ENCODE assay signal across 16 cellular contexts in the genomic region with DNA sequence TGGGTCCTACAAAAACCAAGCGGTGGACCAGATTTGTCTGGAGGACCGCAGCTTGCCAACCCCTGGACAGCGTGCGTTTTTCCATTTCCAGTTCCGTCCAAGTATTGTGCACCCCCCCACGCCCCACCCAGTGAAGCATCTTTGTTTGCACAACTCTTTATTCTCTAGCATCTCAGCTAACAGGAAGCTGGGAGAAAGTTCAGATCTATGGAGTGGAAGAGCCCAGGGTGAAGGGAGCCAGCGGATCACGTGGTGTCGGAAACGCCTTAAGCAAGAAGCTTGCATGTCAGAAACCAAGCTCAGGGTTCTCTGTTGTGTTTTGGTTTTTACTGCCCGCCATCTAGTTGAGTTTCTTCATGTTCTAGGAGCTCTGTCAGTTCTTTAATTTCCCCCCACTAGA. TPM values are rescaled to one million over a fixed set of nuclear protein-coding genes. Genes with fewer than 3 reads are reported as not detected.
DNase-seq lines count a peak whose midpoint lies in the region; ATAC-seq and TF ChIP-seq lines count a peak whose summit lies in the region.
"Had no signal": no experiment of that assay in that cellular context is flagged by ENCODE, and none has a peak within 500 bp of the region (broad histone marks: within the 10 kb centered on the region; RNA-seq: fewer than 3 reads in every experiment).

No MANE protein-coding gene starts in this region.

- H3K27me3 Mint-ChIP-seq in activated T-cell treated with anti-CD3 and anti-CD28 coated beads, Interleukin-2, amount 50 U/mL, for 24 hours = no peaks in the 10 kb centered on the region
- H3K27me3 Mint-ChIP-seq in dendritic cell treated with granulocyte-macrophage colony-stimulating factor and Interleukin-4, amounts not matched to agents 40 ng/mL and 50 ng/mL, for 4 days = no peaks in the 10 kb centered on the region
- H3K27me3 Mint-ChIP-seq in stimulated activated naive CD8-positive, alpha-beta T cell treated with anti-CD3 and anti-CD28 coated beads, Interleukin-15, amount 100 ng/mL, for 72 hours = no peaks in the 10 kb centered on the region
- H3K27me3 Mint-ChIP-seq in natural killer cell treated with Interleukin-12 subunit alpha and Interleukin-12 subunit beta and Interleukin-15 and Interleukin-18, amount 100 ng/mL, for 72 hours = no peaks in the 10 kb centered on the region
- H3K27me3 Mint-ChIP-seq: activated CD4-positive, alpha-beta memory T cell treated with anti-CD3 and anti-CD28 coated beads, Interleukin-2, amount 10 ng/mL, durations not matched to agents 7 days and 5 days; CD4-positive, CD25-positive, alpha-beta regulatory T cell had no signal

- CTCF ChIA-PET in OCI-LY7 (lab: Charles Lee; ENCODE audit: unreplicated experiment) = no interaction called here

- peaks cover 54% of the 10 kb centered on the region for H3K4me1 ChIP-seq in OCI-LY7 (ENCODE audit: insufficient read depth, low read length, poor library complexity, severe bottlenecking)

- peaks cover 100% of the 10 kb centered on the region for H3K79me2 ChIP-seq in OCI-LY7 (ENCODE audit: insufficient read depth, low read depth, low read length)

- peaks cover 12% of the 10 kb centered on the region; the same call in 1 of the 2 replicates for H4K20me1 ChIP-seq in OCI-LY7 (ENCODE audit: insufficient read depth, low read length)

- H2AFZ ChIP-seq in OCI-LY7 (ENCODE audit: low read length) = no peak overlapping the region

- peaks cover 24% of the 10 kb centered on the region for H3K36me3 Mint-ChIP-seq in activated T-cell treated with anti-CD3 and anti-CD28 coated beads, Interleukin-2, amount 50 U/mL, for 24 hours (ENCODE audit: low read depth)
- H3K36me3 Mint-ChIP-seq in dendritic cell treated with granulocyte-macrophage colony-stimulating factor and Interleukin-4, amounts not matched to agents 40 ng/mL and 50 ng/mL, for 4 days (ENCODE audit: low read depth) = peaks cover 5% of the 10 kb centered on the region
- H3K36me3 Mint-ChIP-seq in natural killer cell treated with Interleukin-12 subunit alpha and Interleukin-12 subunit beta and Interleukin-15 and Interleukin-18, amount 100 ng/mL, for 72 hours = no peaks in the 10 kb centered on the region

- peak overlapping the region; percentile 56 for H3K4me2 ChIP-seq in OCI-LY7 (ENCODE audit: low read length)
- H3K4me2 ChIP-seq: A549 had no signal

- H3K9me3 Mint-ChIP-seq in activated T-cell treated with anti-CD3 and anti-CD28 coated beads, Interleukin-2, amount 50 U/mL, for 24 hours = peaks cover 14% of the 10 kb centered on the region
- no peaks in the 10 kb centered on the region for H3K9me3 Mint-ChIP-seq in dendritic cell treated with granulocyte-macrophage colony-stimulating factor and Interleukin-4, amounts not matched to agents 40 ng/mL and 50 ng/mL, for 4 days
- H3K9me3 Mint-ChIP-seq in stimulated activated naive CD8-positive, alpha-beta T cell treated with anti-CD3 and anti-CD28 coated beads, Interleukin-15, amount 100 ng/mL, for 72 hours = peaks cover 12 to 16% of the 10 kb centered on the region in 2 donors
- H3K9me3 Mint-ChIP-seq in natural killer cell treated with Interleukin-12 subunit alpha and Interleukin-12 subunit beta and Interleukin-15 and Interleukin-18, amount 100 ng/mL, for 72 hours = peaks cover 2% of the 10 kb centered on the region
- H3K9me3 Mint-ChIP-seq: activated CD4-positive, alpha-beta memory T cell treated with anti-CD3 and anti-CD28 coated beads, Interleukin-2, amount 10 ng/mL, durations not matched to agents 7 days and 5 days had no signal

- no peaks in the 10 kb centered on the region for H3K9me2 ChIP-seq in OCI-LY7 (ENCODE audit: insufficient read depth, low read length)

- DNase-seq in activated T-cell treated with anti-CD3 and anti-CD28 coated beads, Interleukin-2, amount 50 U/mL, for 24 hours = no peak
- DNase-seq in activated T-cell treated with anti-CD3 and anti-CD28 coated beads for 4 hours = no peak
- no peak for DNase-seq in OCI-LY7 (ENCODE audit: low spot score)
- no peak for DNase-seq in stimulated activated naive CD8-positive, alpha-beta T cell treated with anti-CD3 and anti-CD28 coated beads, Interleukin-15, amount 100 ng/mL, for 72 hours
- DNase-seq in activated gamma-delta T cell (lab: John Stamatoyannopoulos, UW) = no peak
- DNase-seq in NCI-H1694 (lab: John Stamatoyannopoulos, UW) = no peak
- DNase-seq in natural killer cell treated with Interleukin-12 subunit alpha and Interleukin-12 subunit beta and Interleukin-15 and Interleukin-18, amount 100 ng/mL, for 72 hours (ENCODE audit: low spot score) = no peak
- DNase-seq: activated CD4-positive, alpha-beta memory T cell treated with anti-CD3 and anti-CD28 coated beads, Interleukin-2, amount 10 ng/mL, durations not matched to agents 7 days and 5 days; activated effector memory CD4-positive, alpha-beta T cell treated with anti-CD3 and anti-CD28 coated beads, Interleukin-2, amount 50 U/mL, for 16 hours; body of pancreas; CD4-positive, CD25-positive, alpha-beta regulatory T cell; NCI-H82; SHP77 treated with DMSO at 0.1 percent for 48 hours; stimulated activated CD4-positive, alpha-beta T cell treated with anti-CD3 and anti-CD28 coated beads, Interleukin-12 subunit alpha, Interleukin-12 subunit beta, amount 100 ng/mL, for 4 hours had no signal

- peaks cover 37% of the 10 kb centered on the region for H3K36me3 ChIP-seq in OCI-LY7 (ENCODE audit: insufficient read depth, low read length)

- H3K9me3 ChIP-seq in OCI-LY7 (ENCODE audit: low read length) = peaks cover 13% of the 10 kb centered on the region; the same call in 1 of the 2 replicates
- H3K9me3 ChIP-seq: A549, body of pancreas had no signal

- TF ChIP-seq CTCF in OCI-LY7 (conservative IDR thresholded peaks at IDR 0.05; ENCODE audit: low read length) = no peak

- peak overlapping the region; percentile 41 for H3K27ac Mint-ChIP-seq in activated T-cell treated with anti-CD3 and anti-CD28 coated beads, Interleukin-2, amount 50 U/mL, for 24 hours
- H3K27ac Mint-ChIP-seq in dendritic cell treated with granulocyte-macrophage colony-stimulating factor and Interleukin-4, amounts not matched to agents 40 ng/mL and 50 ng/mL, for 4 days = peak overlapping the region; percentile 41
- no peak overlapping the region for H3K27ac Mint-ChIP-seq in stimulated activated naive CD8-positive, alpha-beta T cell treated with anti-CD3 and anti-CD28 coated beads, Interleukin-15, amount 100 ng/mL, for 72 hours
- no peak overlapping the region for H3K27ac Mint-ChIP-seq in natural killer cell treated with Interleukin-12 subunit alpha and Interleukin-12 subunit beta and Interleukin-15 and Interleukin-18, amount 100 ng/mL, for 72 hours
- H3K27ac Mint-ChIP-seq: activated CD4-positive, alpha-beta memory T cell treated with anti-CD3 and anti-CD28 coated beads, Interleukin-2, amount 10 ng/mL, durations not matched to agents 7 days and 5 days had no signal

- no peak overlapping the region for H3K4me3 Mint-ChIP-seq in activated T-cell treated with anti-CD3 and anti-CD28 coated beads, Interleukin-2, amount 50 U/mL, for 24 hours
- H3K4me3 Mint-ChIP-seq in dendritic cell treated with granulocyte-macrophage colony-stimulating factor and Interleukin-4, amounts not matched to agents 40 ng/mL and 50 ng/mL, for 4 days = no peak overlapping the region
- peak overlapping the region in 1 of 2 donors; percentile 65 for H3K4me3 Mint-ChIP-seq in stimulated activated naive CD8-positive, alpha-beta T cell treated with anti-CD3 and anti-CD28 coated beads, Interleukin-15, amount 100 ng/mL, for 72 hours
- no peak overlapping the region for H3K4me3 Mint-ChIP-seq in natural killer cell treated with Interleukin-12 subunit alpha and Interleukin-12 subunit beta and Interleukin-15 and Interleukin-18, amount 100 ng/mL, for 72 hours
- H3K4me3 Mint-ChIP-seq: activated CD4-positive, alpha-beta memory T cell treated with anti-CD3 and anti-CD28 coated beads, Interleukin-2, amount 10 ng/mL, durations not matched to agents 7 days and 5 days had no signal

- no peak overlapping the region for H3K4me3 ChIP-seq in OCI-LY7 (ENCODE audit: low read depth, low read length, poor library complexity, severe bottlenecking)
- H3K4me3 ChIP-seq: A549, body of pancreas had no signal

- intact Hi-C loops in OCI-LY7 (cut with micrococcal nuclease; ENCODE audit: unreplicated experiment) = no loop called here
- intact Hi-C loops in dendritic cell treated with granulocyte-macrophage colony-stimulating factor and Interleukin-4, amounts not matched to agents 40 ng/mL and 50 ng/mL, for 4 days (cut with micrococcal nuclease) = no loop called here

- no peak overlapping the region for H3K27ac ChIP-seq in OCI-LY7 (ENCODE audit: low read depth, low read length, poor library complexity, severe bottlenecking)
- H3K27ac ChIP-seq: A549, body of pancreas had no signal

- BruUV-seq in OCI-LY7 (replicated peaks; lab: Mats Ljungman, UMichigan) = no TSS peak

- POLR2A ChIA-PET in OCI-LY7 (lab: Charles Lee) = interaction anchor here (0.6 to 1.7 kb wide), 13 partner anchors 10 to 456 kb away, joined by 3 to 4 read pairs (median 3); no protein-coding TSS in a partner anchor

- peak; percentile 54 for ATAC-seq in stimulated activated naive CD8-positive, alpha-beta T cell treated with anti-CD3 and anti-CD28 coated beads, Interleukin-15, amount 100 ng/mL, for 72 hours
- ATAC-seq in natural killer cell treated with Interleukin-12 subunit alpha and Interleukin-12 subunit beta and Interleukin-15 and Interleukin-18, amount 100 ng/mL, for 72 hours = no peak
- ATAC-seq: A549, body of pancreas had no signal

- H3K4me1 Mint-ChIP-seq in activated T-cell treated with anti-CD3 and anti-CD28 coated beads, Interleukin-2, amount 50 U/mL, for 24 hours (ENCODE audit: low read depth) = peaks cover 94% of the 10 kb centered on the region
- peaks cover 64% of the 10 kb centered on the region for H3K4me1 Mint-ChIP-seq in dendritic cell treated with granulocyte-macrophage colony-stimulating factor and Interleukin-4, amounts not matched to agents 40 ng/mL and 50 ng/mL, for 4 days (ENCODE audit: low read depth)
- H3K4me1 Mint-ChIP-seq in stimulated activated naive CD8-positive, alpha-beta T cell treated with anti-CD3 and anti-CD28 coated beads, Interleukin-15, amount 100 ng/mL, for 72 hours = peaks cover 87% of the 10 kb centered on the region
- H3K4me1 Mint-ChIP-seq in natural killer cell treated with Interleukin-12 subunit alpha and Interleukin-12 subunit beta and Interleukin-15 and Interleukin-18, amount 100 ng/mL, for 72 hours (ENCODE audit: low read depth in 2 of 2) = peaks cover 62 to 87% of the 10 kb centered on the region in 2 donors

RNA-seq across cellular contexts. Expression of a gene that starts 29.9 kb away (rescaled TPM):
- total RNA-seq in OCI-LY7 (2014; rRNA removed; shearing (Covaris generic)) = 71.8 and 90.1 TPM in 2 replicates
- total RNA-seq in OCI-LY7 (2022) = 164 and 170 TPM in 2 replicates
- total RNA-seq in natural killer cell treated with Interleukin-12 subunit alpha and Interleukin-12 subunit beta and Interleukin-15 and Interleukin-18, amount 100 ng/mL, for 72 hours = 100 to 1,000 TPM in 1 of 2 donors, 10 to 100 TPM in 1; 92.3 to 129 TPM

Comparison
In these comparisons a context has a peak if more than half of its experiments do, and no peak if none do; other contexts are left out.
1. H3K27ac Mint-ChIP-seq: peak in activated T-cell treated with anti-CD3 and anti-CD28 coated beads, Interleukin-2, amount 50 U/mL, for 24 hours (single experiment) and dendritic cell treated with granulocyte-macrophage colony-stimulating factor and Interleukin-4, amounts not matched to agents 40 ng/mL and 50 ng/mL, for 4 days (single experiment); none in stimulated activated naive CD8-positive, alpha-beta T cell treated with anti-CD3 and anti-CD28 coated beads, Interleukin-15, amount 100 ng/mL, for 72 hours (0 of 2) and natural killer cell treated with Interleukin-12 subunit alpha and Interleukin-12 subunit beta and Interleukin-15 and Interleukin-18, amount 100 ng/mL, for 72 hours (0 of 2).